12 cellular contexts compared by ENCODE assay signal in genomic region chr3:187042062-187042745, GRCh38.
DNase-seq lines count a peak whose midpoint lies in the region; ATAC-seq and TF ChIP-seq lines count a peak whose summit lies in the region.
"Had no signal": no experiment of that assay in that cellular context is flagged by ENCODE, and none has a peak within 500 bp of the region (broad histone marks: within the 10 kb centered on the region; RNA-seq: fewer than 3 reads in every experiment).

No MANE protein-coding gene starts in this region.

- H3K9me3 Mint-ChIP-seq in CD14-positive monocyte = peaks cover 0 to 3% (median 0%) of the 10 kb centered on the region in 7 donors
- H3K9me3 Mint-ChIP-seq in dendritic cell treated with granulocyte-macrophage colony-stimulating factor and Interleukin-4, amounts not matched to agents 40 ng/mL and 50 ng/mL, for 4 days = no peaks in the 10 kb centered on the region

- no peak for DNase-seq in CD14-positive monocyte (ENCODE audit: low spot score)
- no peak for DNase-seq in SW480 (ENCODE audit: low spot score)
- DNase-seq in foreskin melanocyte = no peak
- DNase-seq: DMS79 treated with DMSO at 0.1 percent for 48 hours, mesendoderm, NCI-H1417 treated with DMSO at 0.1 percent for 48 hours had no signal

- peak overlapping the region; percentile 25 to 82 for H3K4me3 Mint-ChIP-seq in CD14-positive monocyte
- H3K4me3 Mint-ChIP-seq in dendritic cell treated with granulocyte-macrophage colony-stimulating factor and Interleukin-4, amounts not matched to agents 40 ng/mL and 50 ng/mL, for 4 days = no peak overlapping the region

- H3K4me1 Mint-ChIP-seq in CD14-positive monocyte = peaks cover 43% of the 10 kb centered on the region
- peaks cover 69% of the 10 kb centered on the region for H3K4me1 Mint-ChIP-seq in dendritic cell treated with granulocyte-macrophage colony-stimulating factor and Interleukin-4, amounts not matched to agents 40 ng/mL and 50 ng/mL, for 4 days (ENCODE audit: low read depth)

- H3K36me3 Mint-ChIP-seq in CD14-positive monocyte = peaks cover 51 to 52% of the 10 kb centered on the region in 2 donors
- peaks cover 88% of the 10 kb centered on the region for H3K36me3 Mint-ChIP-seq in dendritic cell treated with granulocyte-macrophage colony-stimulating factor and Interleukin-4, amounts not matched to agents 40 ng/mL and 50 ng/mL, for 4 days (ENCODE audit: low read depth)

- ATAC-seq in GM18868 (IDR thresholded peaks at IDR 0.05; ENCODE audit: unreplicated experiment) = peak; percentile 3
- peak; percentile 18 for ATAC-seq in HG03575 (IDR thresholded peaks at IDR 0.05; ENCODE audit: extremely low read depth, insufficient number of reproducible peaks, low FRiP score, unreplicated experiment)
- no peak for ATAC-seq in GM21529 (IDR thresholded peaks at IDR 0.05; ENCODE audit: unreplicated experiment)
- ATAC-seq in HG02981 (IDR thresholded peaks at IDR 0.05; ENCODE audit: unreplicated experiment) = no peak
- ATAC-seq: Right ventricle myocardium inferior had no signal

- H3K27me3 Mint-ChIP-seq in CD14-positive monocyte (ENCODE audit: low read depth in 3 of 3) = no peaks in the 10 kb centered on the region
- no peaks in the 10 kb centered on the region for H3K27me3 Mint-ChIP-seq in dendritic cell treated with granulocyte-macrophage colony-stimulating factor and Interleukin-4, amounts not matched to agents 40 ng/mL and 50 ng/mL, for 4 days

- TF ChIP-seq CTCF in CD14-positive monocyte (IDR thresholded peaks at IDR 0.05) = no peak

- intact Hi-C loops in CD14-positive monocyte (cut with micrococcal nuclease) = no loop called here
- intact Hi-C loops in dendritic cell treated with granulocyte-macrophage colony-stimulating factor and Interleukin-4, amounts not matched to agents 40 ng/mL and 50 ng/mL, for 4 days (cut with micrococcal nuclease) = no loop called here

- H3K27ac Mint-ChIP-seq in CD14-positive monocyte = peak overlapping the region; percentile 65 to 93 (median 83)
- peak overlapping the region; percentile 68 for H3K27ac Mint-ChIP-seq in dendritic cell treated with granulocyte-macrophage colony-stimulating factor and Interleukin-4, amounts not matched to agents 40 ng/mL and 50 ng/mL, for 4 days

Comparison
In these comparisons a context has a peak if more than half of its experiments do, and no peak if none do; other contexts are left out.
1. ATAC-seq: peak in GM18868 (single experiment) and HG03575 (single experiment); none in GM21529 (single experiment) and HG02981 (single experiment).